In genomic region chr10:33039167-33039566, GRCh38 we compare ENCODE assay signal across 22 cellular contexts.
DNase-seq lines count a peak whose midpoint lies in the region; ATAC-seq, FAIRE-seq and TF ChIP-seq lines count a peak whose summit lies in the region.
"Had no signal": no experiment of that assay in that cellular context is flagged by ENCODE, and none has a peak within 500 bp of the region (broad histone marks: within the 10 kb centered on the region; RNA-seq: fewer than 3 reads in every experiment).

No MANE protein-coding gene starts in this region.

- H2BK5ac ChIP-seq in H1 (ENCODE audit: low read depth, low read length) = no peak overlapping the region

- no peak overlapping the region for H2BK20ac ChIP-seq in H1 (ENCODE audit: low read length)

- no peaks in the 10 kb centered on the region for H3K9me3 Mint-ChIP-seq in stimulated activated effector memory CD8-positive, alpha-beta T cell treated with anti-CD3 and anti-CD28 coated beads, Interleukin-12 subunit alpha, Interleukin-12 subunit beta, amount 100 ng/mL, for 72 hours
- H3K9me3 Mint-ChIP-seq: CD4-positive, alpha-beta memory T cell; IgD-negative memory B cell had no signal

- H3K27ac ChIP-seq in HUES48 (ENCODE audit: low read depth, low read length) = peak overlapping the region; percentile 29
- no peak overlapping the region for H3K27ac ChIP-seq in H1 (ENCODE audit: low read depth, low read length)
- no peak overlapping the region for H3K27ac ChIP-seq in transverse colon
- H3K27ac ChIP-seq: BLaER1 had no signal

- H4K8ac ChIP-seq in H1 (ENCODE audit: extremely low read depth, insufficient read depth, low read length) = no peak overlapping the region

- intact Hi-C loops in transverse colon (cut with DNase I; ENCODE audit: low total_unique reads) = no loop called here

- POLR2A ChIA-PET in H1 (lab: Charles Lee; ENCODE audit: partially characterized antibody) = interaction anchor here (1.4 kb wide), 1 partner anchor 28 kb away, joined by 3 read pairs; no protein-coding TSS in a partner anchor

- H3K4me3 Mint-ChIP-seq in stimulated activated effector memory CD8-positive, alpha-beta T cell treated with anti-CD3 and anti-CD28 coated beads, Interleukin-12 subunit alpha, Interleukin-12 subunit beta, amount 100 ng/mL, for 72 hours = no peak overlapping the region
- H3K4me3 Mint-ChIP-seq: CD4-positive, alpha-beta memory T cell; H9; IgD-negative memory B cell had no signal

- TF ChIP-seq POLR2A in H1 (IDR thresholded peaks at IDR 0.05; ENCODE audit: control extremely low read depth in 1 of 2, low read depth in 2 of 2, low read length in 2 of 2) (no peak), transverse colon (IDR thresholded peaks at IDR 0.05) (no peak)

- DNase-seq in DMS53 treated with DMSO at 0.1 percent for 48 hours (lab: John Stamatoyannopoulos, UW; ENCODE audit: unreplicated experiment) = peak; percentile 57
- DNase-seq in H1 (ENCODE audit: low read depth in 1 of 2, low spot score in 2 of 2) = no peak
- DNase-seq in kidney tubule cell (ENCODE audit: low spot score) = peak; percentile 16
- no peak for DNase-seq in NCI-H524 treated with DMSO at 0.1 percent for 48 hours (lab: John Stamatoyannopoulos, UW)
- DNase-seq in stimulated activated effector memory CD8-positive, alpha-beta T cell treated with anti-CD3 and anti-CD28 coated beads, Interleukin-12 subunit alpha, Interleukin-12 subunit beta, amount 100 ng/mL, for 72 hours (ENCODE audit: low spot score in 2 of 2) = no peak
- DNase-seq in transverse colon = no peak
- DNase-seq in NCI-H446 treated with DMSO at 0.1 percent for 48 hours (lab: John Stamatoyannopoulos, UW) = no peak
- DNase-seq: Calu3; CD4-positive, alpha-beta memory T cell; H9; Karpas-422; NCI-H2081; NCI-H510A; NCI-H82 had no signal

- H3K36me3 ChIP-seq in HUES48 (ENCODE audit: control insufficient read depth, insufficient read depth, low read length) = no peaks in the 10 kb centered on the region
- no peaks in the 10 kb centered on the region for H3K36me3 ChIP-seq in H1 (ENCODE audit: control insufficient read depth in 2 of 4, insufficient read depth in 4 of 4, low read length in 3 of 4)
- no peaks in the 10 kb centered on the region for H3K36me3 ChIP-seq in transverse colon
- H3K36me3 ChIP-seq: BLaER1 had no signal

- no peak overlapping the region for H2AK5ac ChIP-seq in H1 (ENCODE audit: low read depth, low read length)

- no peaks in the 10 kb centered on the region for H3K79me2 ChIP-seq in H1 (ENCODE audit: control insufficient read depth in 1 of 2, insufficient read depth in 2 of 2, low read length in 2 of 2)

- H3K36me3 Mint-ChIP-seq in stimulated activated effector memory CD8-positive, alpha-beta T cell treated with anti-CD3 and anti-CD28 coated beads, Interleukin-12 subunit alpha, Interleukin-12 subunit beta, amount 100 ng/mL, for 72 hours = no peaks in the 10 kb centered on the region
- H3K36me3 Mint-ChIP-seq: CD4-positive, alpha-beta memory T cell; IgD-negative memory B cell had no signal

- H4K5ac ChIP-seq in H1 (ENCODE audit: insufficient read length, low read depth, low read length) = no peak overlapping the region

- no peaks in the 10 kb centered on the region for H3K23me2 ChIP-seq in H1 (ENCODE audit: low read depth, low read length)

- TF ChIP-seq EP300 in H1 (IDR thresholded peaks at IDR 0.05; ENCODE audit: borderline replicate concordance in 1 of 2, low read depth in 2 of 2, low read length in 2 of 2) (no peak), transverse colon (IDR thresholded peaks at IDR 0.05; ENCODE audit: low read depth) (no peak)

- H3K4me1 Mint-ChIP-seq in stimulated activated effector memory CD8-positive, alpha-beta T cell treated with anti-CD3 and anti-CD28 coated beads, Interleukin-12 subunit alpha, Interleukin-12 subunit beta, amount 100 ng/mL, for 72 hours = no peaks in the 10 kb centered on the region

- no peak overlapping the region for H2AFZ ChIP-seq in H1 (ENCODE audit: low read length)

- CTCF ChIA-PET in H1 (lab: Charles Lee; ENCODE audit: partially characterized antibody) = interaction anchor here (0.8 to 4.2 kb wide), 6 partner anchors 24 to 116 kb away, joined by 3 to 17 read pairs (median 4); no protein-coding TSS in a partner anchor

- ATAC-seq in stimulated activated effector memory CD8-positive, alpha-beta T cell treated with anti-CD3 and anti-CD28 coated beads, Interleukin-12 subunit alpha, Interleukin-12 subunit beta, amount 100 ng/mL, for 72 hours = no peak
- ATAC-seq: A549, Right ventricle myocardium inferior had no signal

- no peak overlapping the region for H3K23ac ChIP-seq in H1 (ENCODE audit: insufficient read length)

- no peak overlapping the region for H2BK120ac ChIP-seq in H1 (replicated peaks; ENCODE audit: low read depth, low read length)

- H3K4me3 ChIP-seq in HUES48 (ENCODE audit: low read depth, low read length) (0 out of 2 replicates have a peak overlapping the region, but pooled peaks have one; percentile 5), H1 (ENCODE audit: extremely low read depth in 1 of 4, insufficient read depth in 2 of 4, low read depth in 3 of 4, low read length in 4 of 4) (peak overlapping the region in 1 of 4 experiments; percentile 40; a peak in 1 of 8 replicates), transverse colon (no peak overlapping the region)
- H3K4me3 ChIP-seq: A549, BLaER1 had no signal

- in situ Hi-C loops in transverse colon (cut with MboI; ENCODE audit: low pct_ligation_motif_present in 1 of 4, low pct_unique_long_range_greater_than_20kb in 1 of 4, low sequenced_read_pairs in 3 of 4) = no loop called here

- no peak overlapping the region for H3K14ac ChIP-seq in H1 (ENCODE audit: insufficient read length)

- H3K4ac ChIP-seq in H1 (replicated peaks; ENCODE audit: insufficient read length, low read depth, low read length) = no peak overlapping the region

- no peak overlapping the region for H2BK12ac ChIP-seq in H1 (ENCODE audit: low read depth, low read length)

- H3K4me1 ChIP-seq in HUES48 (ENCODE audit: control insufficient read depth, insufficient read depth, low read length) (peaks cover 38% of the 10 kb centered on the region), H1 (replicated peaks in 1 of 4; ENCODE audit: control insufficient read depth in 3 of 4, insufficient read depth in 4 of 4, low read length in 3 of 4) (peaks cover 3 to 9% (median 6%) of the 10 kb centered on the region in 4 experiments; a peak in 5 of 7 replicates), transverse colon (no peaks in the 10 kb centered on the region)
- H3K4me1 ChIP-seq: BLaER1 had no signal

- H3K4me2 ChIP-seq in H1 (ENCODE audit: insufficient read depth in 1 of 2, low read depth in 2 of 2, low read length in 2 of 2) = peak overlapping the region; percentile 12 to 37; a peak in 2 of 4 replicates
- H3K4me2 ChIP-seq: A549, BLaER1 had no signal

- H3K27me3 ChIP-seq in HUES48 (ENCODE audit: control insufficient read depth, insufficient read depth, low read length) (no peaks in the 10 kb centered on the region), H1 (replicated peaks in 1 of 4; ENCODE audit: control insufficient read depth in 3 of 4, extremely low read depth in 1 of 4, insufficient read depth in 3 of 4, low read length in 3 of 4) (no peaks in the 10 kb centered on the region; a peak in 1 of 7 replicates), transverse colon (no peaks in the 10 kb centered on the region)
- H3K27me3 ChIP-seq: BLaER1 had no signal

- TF ChIP-seq CTCF in H1 (IDR thresholded peaks at IDR 0.05; ENCODE audit: control extremely low read depth in 1 of 3, insufficient read depth in 1 of 3, low read depth in 1 of 3, low read length in 3 of 3) (no peak), transverse colon (IDR thresholded peaks at IDR 0.05) (no peak)

- TF ChIP-seq RAD21 in H1 (IDR thresholded peaks at IDR 0.05 in 1 of 2, conservative IDR thresholded peaks at IDR 0.05 in 1 of 2; ENCODE audit: low read depth in 2 of 2, low read length in 2 of 2) = no peak

- H4K91ac ChIP-seq in H1 (replicated peaks; ENCODE audit: insufficient read length, low read length) = no peak overlapping the region

- peaks cover 3% of the 10 kb centered on the region; the same call in 1 of the 2 replicates for H3K9me3 ChIP-seq in HUES48 (ENCODE audit: control insufficient read depth, insufficient read depth, low read length)
- H3K9me3 ChIP-seq in H1 (ENCODE audit: insufficient read depth in 2 of 2, low read depth in 1 of 2, low read length in 1 of 2) = no peaks in the 10 kb centered on the region
- no peaks in the 10 kb centered on the region for H3K9me3 ChIP-seq in transverse colon
- H3K9me3 ChIP-seq: A549 had no signal

- no peak overlapping the region for H3K27ac Mint-ChIP-seq in stimulated activated effector memory CD8-positive, alpha-beta T cell treated with anti-CD3 and anti-CD28 coated beads, Interleukin-12 subunit alpha, Interleukin-12 subunit beta, amount 100 ng/mL, for 72 hours
- H3K27ac Mint-ChIP-seq: CD4-positive, alpha-beta memory T cell; H9; IgD-negative memory B cell had no signal

- no peak for FAIRE-seq in H1 (lab: Jason Lieb, UNC)
- FAIRE-seq: A549, GM12892, GM18507, RCC 7860 had no signal

- no peak overlapping the region for H3K18ac ChIP-seq in H1 (ENCODE audit: extremely low read depth, low read length)

- H3K79me1 ChIP-seq in H1 (ENCODE audit: low read depth, low read length) = no peaks in the 10 kb centered on the region

- H3K9ac ChIP-seq in HUES48 (ENCODE audit: low read depth, low read length) = no peak overlapping the region
- H3K9ac ChIP-seq in H1 (replicated peaks in 1 of 4; ENCODE audit: extremely low read depth in 1 of 4, low read depth in 3 of 4, low read length in 3 of 4) = no peak overlapping the region
- H3K9ac ChIP-seq: BLaER1 had no signal

- no peak overlapping the region for H3K56ac ChIP-seq in H1 (replicated peaks; ENCODE audit: insufficient read length, low read depth, low read length)

- no peaks in the 10 kb centered on the region for H4K20me1 ChIP-seq in H1 (replicated peaks in 1 of 2; ENCODE audit: control insufficient read depth in 1 of 2, insufficient read depth in 2 of 2, low read length in 2 of 2)
- H4K20me1 ChIP-seq: BLaER1 had no signal

- H2BK15ac ChIP-seq in H1 (ENCODE audit: low read length) = no peak overlapping the region

TF ChIP-seq in H1, 55 proteins besides CTCF, POLR2A, EP300 and RAD21:
- no peak for TF ChIP-seq TEAD4 (IDR thresholded peaks at IDR 0.05; ENCODE audit: low read depth, low read length)

Comparison
In these comparisons a context has a peak if more than half of its experiments do, and no peak if none do; other contexts are left out.
1. DNase-seq: peak in DMS53 treated with DMSO at 0.1 percent for 48 hours (single experiment) and kidney tubule cell (single experiment); none in H1 (0 of 2), NCI-H524 treated with DMSO at 0.1 percent for 48 hours (single experiment), stimulated activated effector memory CD8-positive, alpha-beta T cell treated with anti-CD3 and anti-CD28 coated beads, Interleukin-12 subunit alpha, Interleukin-12 subunit beta, amount 100 ng/mL, for 72 hours (0 of 2), transverse colon (single experiment) and NCI-H446 treated with DMSO at 0.1 percent for 48 hours (single experiment).